6 cellular contexts compared by ENCODE assay signal in genomic region chr10:97633921-97634320, GRCh38. TPM values are rescaled to one million over a fixed set of nuclear protein-coding genes. Genes with fewer than 3 reads are reported as not detected.
DNase-seq lines count a peak whose midpoint lies in the region; ATAC-seq, FAIRE-seq and TF ChIP-seq lines count a peak whose summit lies in the region.

No MANE protein-coding gene starts in this region.

- H3K27me3 Mint-ChIP-seq in activated T-helper 1 cell treated with anti-CD3 and anti-CD28 coated beads, Interleukin-12 subunit alpha, Interleukin-12 subunit beta, Interleukin-2, Interleukin-4 antibody, amounts not matched to agents 30 ng/mL and 10 ng/mL and 1 ng/mL, durations not matched to agents 14 hours and 24 hours and 36 hours (ENCODE audit: insufficient read depth), result peaks cover 3% of the 10 kb centered on the region

- in situ Hi-C loops in IMR-90 (cut with MboI; ENCODE audit: low sequenced_read_pairs), result no loop called here

- peaks cover 2% of the 10 kb centered on the region for H3K36me3 Mint-ChIP-seq in activated T-helper 1 cell treated with anti-CD3 and anti-CD28 coated beads, Interleukin-12 subunit alpha, Interleukin-12 subunit beta, Interleukin-2, Interleukin-4 antibody, amounts not matched to agents 30 ng/mL and 10 ng/mL and 1 ng/mL, durations not matched to agents 14 hours and 24 hours and 36 hours (ENCODE audit: low read depth)

- peak overlapping the region; percentile 79; the same call in 1 of the 2 replicates for H3K4ac ChIP-seq in IMR-90 (ENCODE audit: low read depth, low read length)

- peak overlapping the region; percentile 80; the same call in 1 of the 2 replicates for H2BK120ac ChIP-seq in IMR-90 (ENCODE audit: low read depth, low read length)

- H3K4me3 Mint-ChIP-seq in activated T-helper 1 cell treated with anti-CD3 and anti-CD28 coated beads, Interleukin-12 subunit alpha, Interleukin-12 subunit beta, Interleukin-2, Interleukin-4 antibody, amounts not matched to agents 30 ng/mL and 10 ng/mL and 1 ng/mL, durations not matched to agents 14 hours and 24 hours and 36 hours, result peak overlapping the region; percentile 96

- dilution Hi-C loops in IMR-90 (cut with HindIII; ENCODE audit: low sequenced_read_pairs, unreplicated experiment), result no loop called here

- H2AFZ ChIP-seq in IMR-90 (replicated peaks; ENCODE audit: low read length, poor library complexity), result peak overlapping the region; percentile 97

- no peak overlapping the region for H2BK15ac ChIP-seq in IMR-90 (ENCODE audit: low read depth, low read length)

- H3K14ac ChIP-seq in IMR-90 (replicated peaks; ENCODE audit: low read depth, low read length), result no peak overlapping the region

- peak overlapping the region; percentile 84 for H4K5ac ChIP-seq in IMR-90 (ENCODE audit: low read depth, low read length)

- peaks cover 9% of the 10 kb centered on the region for H3K4me1 ChIP-seq in IMR-90 (ENCODE audit: control insufficient read depth, insufficient read depth, low read length)
- peaks cover 5% of the 10 kb centered on the region for H3K4me1 ChIP-seq in lower lobe of right lung

- H2BK5ac ChIP-seq in IMR-90 (ENCODE audit: low read depth, low read length, poor library complexity, severe bottlenecking), result no peak overlapping the region

- no peak for FAIRE-seq in GM19239 (lab: Jason Lieb, UNC)

- no peaks in the 10 kb centered on the region for H3K36me3 ChIP-seq in IMR-90 (ENCODE audit: control insufficient read depth, insufficient read depth, low read length)
- H3K36me3 ChIP-seq in lower lobe of right lung, result no peaks in the 10 kb centered on the region

- peak overlapping the region; percentile 58 to 98 for H4K8ac ChIP-seq in IMR-90 (ENCODE audit: low read depth in 2 of 2, low read length in 2 of 2)

- no peaks in the 10 kb centered on the region for H4K20me1 ChIP-seq in IMR-90 (ENCODE audit: insufficient read depth, low read length)

- ATAC-seq in IMR-90 (ENCODE audit: low read depth), result no peak
- ATAC-seq in lower lobe of right lung, result peak; percentile 57 to 66
- ATAC-seq in HG02678 (IDR thresholded peaks at IDR 0.05; ENCODE audit: unreplicated experiment), result no peak

- no peak overlapping the region for H3K4me3 ChIP-seq in IMR-90 (ENCODE audit: insufficient read depth, low read depth, low read length)
- H3K4me3 ChIP-seq in lower lobe of right lung, result peak overlapping the region; percentile 86

- H3K18ac ChIP-seq in IMR-90 (ENCODE audit: low read depth, low read length), result no peak overlapping the region

- H3K9me3 Mint-ChIP-seq in activated T-helper 1 cell treated with anti-CD3 and anti-CD28 coated beads, Interleukin-12 subunit alpha, Interleukin-12 subunit beta, Interleukin-2, Interleukin-4 antibody, amounts not matched to agents 30 ng/mL and 10 ng/mL and 1 ng/mL, durations not matched to agents 14 hours and 24 hours and 36 hours, result no peaks in the 10 kb centered on the region

- no peak overlapping the region for H3K23ac ChIP-seq in IMR-90 (ENCODE audit: low read depth, low read length)

- peak overlapping the region; percentile 1 for H2AK9ac ChIP-seq in IMR-90 (replicated peaks; ENCODE audit: low read depth, low read length, poor library complexity)

- no peak overlapping the region for H3K9ac ChIP-seq in IMR-90 (ENCODE audit: low read depth, low read length)

- no TSS peak for BruUV-seq in IMR-90 (replicated peaks; lab: Mats Ljungman, UMichigan)

- H3K27ac Mint-ChIP-seq in activated T-helper 1 cell treated with anti-CD3 and anti-CD28 coated beads, Interleukin-12 subunit alpha, Interleukin-12 subunit beta, Interleukin-2, Interleukin-4 antibody, amounts not matched to agents 30 ng/mL and 10 ng/mL and 1 ng/mL, durations not matched to agents 14 hours and 24 hours and 36 hours, result peak overlapping the region; percentile 89

- DNase-seq in IMR-90, result no peak
- DNase-seq in activated T-helper 1 cell treated with anti-CD3 and anti-CD28 coated beads, Interleukin-12 subunit alpha, Interleukin-12 subunit beta, Interleukin-2, Interleukin-4 antibody, amounts not matched to agents 30 ng/mL and 10 ng/mL and 1 ng/mL, durations not matched to agents 14 hours and 24 hours and 36 hours (ENCODE audit: low spot score), result no peak
- no peak for DNase-seq in lower lobe of right lung
- no peak for DNase-seq in NCI-H1930 (lab: John Stamatoyannopoulos, UW)
- DNase-seq in GM19239 (ENCODE audit: insufficient read length, low spot score), result no peak

- H3K4me2 ChIP-seq in IMR-90 (ENCODE audit: low read depth, low read length), result peak overlapping the region; percentile 81

- H4K91ac ChIP-seq in IMR-90 (ENCODE audit: insufficient read depth, low read depth, low read length), result peak overlapping the region; percentile 66; the same call in 1 of the 2 replicates

- no peak overlapping the region; the same call in 1 of the 2 replicates for H2AK5ac ChIP-seq in IMR-90 (ENCODE audit: low read depth, low read length)

- intact Hi-C loops in IMR-90 (cut with micrococcal nuclease) (no loop called here), lower lobe of right lung (cut with DNase I) (no loop called here)
- intact Hi-C loops in activated T-helper 1 cell treated with anti-CD3 and anti-CD28 coated beads, Interleukin-12 subunit alpha, Interleukin-12 subunit beta, Interleukin-2, Interleukin-4 antibody, amounts not matched to agents 30 ng/mL and 10 ng/mL and 1 ng/mL, durations not matched to agents 14 hours and 24 hours and 36 hours (cut with micrococcal nuclease), result loop anchor here (1.0 to 2.0 kb wide), 7 partner anchors 7 to 300 kb away; partner anchors contain the start of genes AVPI1, FRAT2, MMS19 and UBTD1

- no peak overlapping the region for H3K56ac ChIP-seq in IMR-90 (ENCODE audit: extremely low read depth, insufficient read depth, low read length)

- CTCF ChIA-PET in IMR-90 (lab: Yijun Ruan, JAX), result no interaction called here

- H3K27me3 ChIP-seq in IMR-90 (ENCODE audit: control insufficient read depth, insufficient read depth, low read length), result no peaks in the 10 kb centered on the region
- no peaks in the 10 kb centered on the region for H3K27me3 ChIP-seq in lower lobe of right lung (ENCODE audit: low read depth)

- H3K9me3 ChIP-seq in IMR-90 (ENCODE audit: control insufficient read depth, insufficient read depth, low read length), result no peaks in the 10 kb centered on the region
- H3K9me3 ChIP-seq in lower lobe of right lung, result no peaks in the 10 kb centered on the region

- TF ChIP-seq POLR2A in IMR-90 (IDR thresholded peaks at IDR 0.05; ENCODE audit: low read depth, low read length), result no peak

- H2BK20ac ChIP-seq in IMR-90 (ENCODE audit: low read depth, low read length), result 0 out of 2 replicates have a peak overlapping the region, but pooled peaks have one; percentile 53

- peaks cover 3 to 22% of the 10 kb centered on the region in 2 experiments; a peak in 3 of 4 replicates for H3K79me1 ChIP-seq in IMR-90 (ENCODE audit: low read depth in 1 of 2, low read length in 2 of 2)

- peaks cover 19% of the 10 kb centered on the region for H3K4me1 Mint-ChIP-seq in activated T-helper 1 cell treated with anti-CD3 and anti-CD28 coated beads, Interleukin-12 subunit alpha, Interleukin-12 subunit beta, Interleukin-2, Interleukin-4 antibody, amounts not matched to agents 30 ng/mL and 10 ng/mL and 1 ng/mL, durations not matched to agents 14 hours and 24 hours and 36 hours (ENCODE audit: low read depth)

- H3K9me1 ChIP-seq in IMR-90 (ENCODE audit: insufficient read depth, low read length), result peaks cover 7% of the 10 kb centered on the region

- POLR2A ChIA-PET in IMR-90 (lab: Charles Lee; ENCODE audit: unreplicated experiment), result no interaction called here

- no peak for TF ChIP-seq RAD21 in IMR-90 (IDR thresholded peaks at IDR 0.05; ENCODE audit: low read length)

- H3K27ac ChIP-seq in IMR-90 (ENCODE audit: insufficient read depth, low read length), result no peak overlapping the region
- H3K27ac ChIP-seq in lower lobe of right lung, result peak overlapping the region; percentile 73

- no CpG with 5 or more reads among the region's 8 CpGs for WGBS in IMR-90 (ENCODE audit: extremely low coverage in 2 of 2, insufficient read length in 1 of 2), 2 experiments

- no peak for TF ChIP-seq CTCF in IMR-90 (conservative IDR thresholded peaks at IDR 0.05; ENCODE audit: low read depth, low read length)
- TF ChIP-seq CTCF in lower lobe of right lung (IDR thresholded peaks at IDR 0.05), result peak; percentile 21

RNA-seq across cellular contexts. Expression of gene MORN4, which starts 0.6 kb away (rescaled TPM):
- total RNA-seq in IMR-90 (2012; rRNA removed), result 3.2 and 3.3 TPM in 2 replicates
- polyA plus RNA-seq in IMR-90 (2012; rRNA removed), result 8.4 and 10.1 TPM in 2 replicates
- 7.4 and 9.0 TPM in 2 replicates for polyA plus RNA-seq in IMR-90 (2012; cell fraction: cytosol; rRNA removed)
- polyA plus RNA-seq in IMR-90 (2012; cell fraction: nucleus; rRNA removed; ENCODE audit: low replicate concordance), result 1.8 and 7.7 TPM in 2 replicates
- 1.9 TPM in 2 replicates for total RNA-seq in activated T-helper 1 cell treated with anti-CD3 and anti-CD28 coated beads, Interleukin-12 subunit alpha, Interleukin-12 subunit beta, Interleukin-2, Interleukin-4 antibody, amounts not matched to agents 30 ng/mL and 10 ng/mL and 1 ng/mL, durations not matched to agents 14 hours and 24 hours and 36 hours
- total RNA-seq in lower lobe of right lung, result 5.4 TPM

RNA-seq across cellular contexts. Expression of gene PI4K2A, which starts 6.5 kb away (rescaled TPM):
- total RNA-seq in IMR-90 (2012; rRNA removed) (15.6 and 15.8 TPM in 2 replicates), lower lobe of right lung (29.7 TPM)
- polyA plus RNA-seq in IMR-90 (2012; rRNA removed), result 25.3 and 27.3 TPM in 2 replicates
- polyA plus RNA-seq in IMR-90 (2012; cell fraction: cytosol; rRNA removed), result 16.6 and 18.3 TPM in 2 replicates
- polyA plus RNA-seq in IMR-90 (2012; cell fraction: nucleus; rRNA removed; ENCODE audit: low replicate concordance), result 16.4 and 20.0 TPM in 2 replicates
- 19.3 and 19.7 TPM in 2 replicates for total RNA-seq in activated T-helper 1 cell treated with anti-CD3 and anti-CD28 coated beads, Interleukin-12 subunit alpha, Interleukin-12 subunit beta, Interleukin-2, Interleukin-4 antibody, amounts not matched to agents 30 ng/mL and 10 ng/mL and 1 ng/mL, durations not matched to agents 14 hours and 24 hours and 36 hours

RNA-seq across cellular contexts. Expression of gene C10orf62, which starts 44.4 kb away (rescaled TPM):
- total RNA-seq in IMR-90 (2012; rRNA removed) (not detected in 2 replicates), lower lobe of right lung (not detected)
- polyA plus RNA-seq in IMR-90 (2012; rRNA removed), result not detected in 2 replicates
- polyA plus RNA-seq in IMR-90 (2012; cell fraction: cytosol; rRNA removed), result not detected in 2 replicates
- 0.13 and 0.14 TPM in 2 replicates for polyA plus RNA-seq in IMR-90 (2012; cell fraction: nucleus; rRNA removed; ENCODE audit: low replicate concordance)
- not detected in 2 replicates for total RNA-seq in activated T-helper 1 cell treated with anti-CD3 and anti-CD28 coated beads, Interleukin-12 subunit alpha, Interleukin-12 subunit beta, Interleukin-2, Interleukin-4 antibody, amounts not matched to agents 30 ng/mL and 10 ng/mL and 1 ng/mL, durations not matched to agents 14 hours and 24 hours and 36 hours

RNA-seq across cellular contexts. Expression of gene HOGA1, which starts 49.7 kb away (rescaled TPM):
- 0.36 and 0.56 TPM in 2 replicates for total RNA-seq in IMR-90 (2012; rRNA removed)
- 0.41 and 0.42 TPM in 2 replicates for polyA plus RNA-seq in IMR-90 (2012; rRNA removed)
- polyA plus RNA-seq in IMR-90 (2012; cell fraction: cytosol; rRNA removed), result 0.25 and 0.45 TPM in 2 replicates
- polyA plus RNA-seq in IMR-90 (2012; cell fraction: nucleus; rRNA removed; ENCODE audit: low replicate concordance), result 1.2 and 1.4 TPM in 2 replicates
- not detected in 2 replicates for total RNA-seq in activated T-helper 1 cell treated with anti-CD3 and anti-CD28 coated beads, Interleukin-12 subunit alpha, Interleukin-12 subunit beta, Interleukin-2, Interleukin-4 antibody, amounts not matched to agents 30 ng/mL and 10 ng/mL and 1 ng/mL, durations not matched to agents 14 hours and 24 hours and 36 hours
- 1.1 TPM for total RNA-seq in lower lobe of right lung

RNA-seq across cellular contexts. Expression of gene AVPI1, which starts 53.1 kb away (rescaled TPM):
- total RNA-seq in IMR-90 (2012; rRNA removed) (26.7 and 30.8 TPM in 2 replicates), lower lobe of right lung (22.6 TPM)
- 29.8 and 33.6 TPM in 2 replicates for polyA plus RNA-seq in IMR-90 (2012; rRNA removed)
- 26.3 and 37.5 TPM in 2 replicates for polyA plus RNA-seq in IMR-90 (2012; cell fraction: cytosol; rRNA removed)
- polyA plus RNA-seq in IMR-90 (2012; cell fraction: nucleus; rRNA removed; ENCODE audit: low replicate concordance), result 27.2 and 28.1 TPM in 2 replicates
- total RNA-seq in activated T-helper 1 cell treated with anti-CD3 and anti-CD28 coated beads, Interleukin-12 subunit alpha, Interleukin-12 subunit beta, Interleukin-2, Interleukin-4 antibody, amounts not matched to agents 30 ng/mL and 10 ng/mL and 1 ng/mL, durations not matched to agents 14 hours and 24 hours and 36 hours, result 0.66 and 0.93 TPM in 2 replicates

Comparison
In these comparisons a context has a peak if more than half of its experiments do, and no peak if none do; other contexts are left out.
1. ATAC-seq: peak in lower lobe of right lung (2 of 2); none in IMR-90 (single experiment) and HG02678 (single experiment).